ENCODE assay signal across 1 cellular context in genomic region chr5:126793097-126793496, GRCh38.
TF ChIP-seq lines count a peak whose summit lies in the region.

No MANE protein-coding gene starts in this region.

TF ChIP-seq in SK-N-SH, 30 proteins besides CTCF, POLR2A, EP300 and RAD21 (continued from another document):
- TF ChIP-seq USF2 (IDR thresholded peaks at IDR 0.05; ENCODE audit: borderline replicate concordance, low read depth, low read length) (no peak), RFX5 (IDR thresholded peaks at IDR 0.05; ENCODE audit: low read length) (no peak), PBX3 (IDR thresholded peaks at IDR 0.05) (no peak)
